In genomic region chr5:73694089-73694488, GRCh38 we compare ENCODE assay signal across 10 cellular contexts.
DNase-seq lines count a peak whose midpoint lies in the region; ATAC-seq, FAIRE-seq and TF ChIP-seq lines count a peak whose summit lies in the region.
"Had no signal": no experiment of that assay in that cellular context is flagged by ENCODE, and none has a peak within 500 bp of the region (broad histone marks: within the 10 kb centered on the region; RNA-seq: fewer than 3 reads in every experiment).

No MANE protein-coding gene starts in this region.

- H3K9me3 Mint-ChIP-seq in effector memory CD8-positive, alpha-beta T cell = no peaks in the 10 kb centered on the region

- no peak for TF ChIP-seq CTCF in D721Med (IDR thresholded peaks at IDR 0.05; ENCODE audit: insufficient read depth, missing control alignments)

- peaks cover 24 to 42% of the 10 kb centered on the region in 2 donors for H3K4me1 Mint-ChIP-seq in effector memory CD8-positive, alpha-beta T cell (ENCODE audit: low read depth in 2 of 2)

- TF ChIP-seq POLR2A in GM18505 (IDR thresholded peaks at IDR 0.05; ENCODE audit: borderline replicate concordance, extremely low read depth, insufficient read depth, insufficient read length) = no peak

- ATAC-seq in GM18505 (IDR thresholded peaks at IDR 0.05; ENCODE audit: unreplicated experiment) = peak; percentile 78
- ATAC-seq in GM21367 (IDR thresholded peaks at IDR 0.05; ENCODE audit: unreplicated experiment) = peak; percentile 78
- peak; percentile 88 for ATAC-seq in HG03175 (IDR thresholded peaks at IDR 0.05; ENCODE audit: unreplicated experiment)
- peak; percentile 93 for ATAC-seq in effector memory CD8-positive, alpha-beta T cell (replicated peaks)

- peak overlapping the region; percentile 44 to 61 for H3K4me3 Mint-ChIP-seq in effector memory CD8-positive, alpha-beta T cell

- DNase-seq in effector memory CD8-positive, alpha-beta T cell = peak; percentile 15 to 28 (median 17)
- DNase-seq in NCI-H524 treated with DMSO at 0.1 percent for 48 hours (lab: John Stamatoyannopoulos, UW) (no peak), activated gamma-delta T cell treated with Interleukin-2 at 50 U/mL for 16 hours (no peak), D721Med (ENCODE audit: insufficient read length, low spot score) (no peak), iPS-NIHi7 (ENCODE audit: extremely low spot score) (no peak)
- DNase-seq: upper lobe of right lung had no signal

- peak overlapping the region; percentile 89 to 90 for H3K27ac Mint-ChIP-seq in effector memory CD8-positive, alpha-beta T cell

- peaks cover 0 to 8% of the 10 kb centered on the region in 2 donors for H3K27me3 Mint-ChIP-seq in effector memory CD8-positive, alpha-beta T cell

- FAIRE-seq in D721Med (lab: Jason Lieb, UNC) = no peak
- FAIRE-seq: islet of Langerhans had no signal

- no peaks in the 10 kb centered on the region for H3K36me3 Mint-ChIP-seq in effector memory CD8-positive, alpha-beta T cell (ENCODE audit: insufficient read depth)

Comparison
In these comparisons a context has a peak if more than half of its experiments do, and no peak if none do; other contexts are left out.
1. DNase-seq: peak in effector memory CD8-positive, alpha-beta T cell (3 of 3); none in NCI-H524 treated with DMSO at 0.1 percent for 48 hours (single experiment), activated gamma-delta T cell treated with Interleukin-2 at 50 U/mL for 16 hours (single experiment), D721Med (single experiment) and iPS-NIHi7 (single experiment).
2. Peak in every context shown above with its lines, with median percentiles within 50 percentile points of each other: ATAC-seq.